ENCODE assay signal across 1 cellular context in genomic region chr4:38415682-38416081, GRCh38.
TF ChIP-seq lines count a peak whose summit lies in the region.

No MANE protein-coding gene starts in this region.

TF ChIP-seq in K562, 482 proteins besides CTCF, POLR2A, EP300 and RAD21:
- TF ChIP-seq, protein P1, sequence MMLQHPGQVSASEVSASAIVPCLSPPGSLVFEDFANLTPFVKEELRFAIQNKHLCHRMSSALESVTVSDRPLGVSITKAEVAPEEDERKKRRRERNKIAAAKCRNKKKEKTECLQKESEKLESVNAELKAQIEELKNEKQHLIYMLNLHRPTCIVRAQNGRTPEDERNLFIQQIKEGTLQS (IDR thresholded peaks at IDR 0.05) = no peak
- TF ChIP-seq, protein P1 (CRISPR knock-in tag; conservative IDR thresholded peaks at IDR 0.05) = no peak
- TF ChIP-seq KDM5B (IDR thresholded peaks at IDR 0.05; ENCODE audit: insufficient replicate concordance, low read depth, low read length) = no peak
- TF ChIP-seq FOXJ3 (CRISPR knock-in tag; IDR thresholded peaks at IDR 0.05) = no peak
- TF ChIP-seq, protein P2, sequence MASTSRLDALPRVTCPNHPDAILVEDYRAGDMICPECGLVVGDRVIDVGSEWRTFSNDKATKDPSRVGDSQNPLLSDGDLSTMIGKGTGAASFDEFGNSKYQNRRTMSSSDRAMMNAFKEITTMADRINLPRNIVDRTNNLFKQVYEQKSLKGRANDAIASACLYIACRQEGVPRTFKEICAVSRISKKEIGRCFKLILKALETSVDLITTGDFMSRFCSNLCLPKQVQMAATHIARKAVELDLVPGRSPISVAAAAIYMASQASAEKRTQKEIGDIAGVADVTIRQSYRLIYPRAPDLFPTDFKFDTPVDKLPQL (IDR thresholded peaks at IDR 0.05; ENCODE audit: extremely low read depth, insufficient read length) = no peak
- TF ChIP-seq MYC (IDR thresholded peaks at IDR 0.05; ENCODE audit: low read depth, low read length) = no peak
- TF ChIP-seq MYC (CRISPR knock-in tag; IDR thresholded peaks at IDR 0.05; ENCODE audit: borderline replicate concordance, low read depth) = no peak
- TF ChIP-seq, protein P3, sequence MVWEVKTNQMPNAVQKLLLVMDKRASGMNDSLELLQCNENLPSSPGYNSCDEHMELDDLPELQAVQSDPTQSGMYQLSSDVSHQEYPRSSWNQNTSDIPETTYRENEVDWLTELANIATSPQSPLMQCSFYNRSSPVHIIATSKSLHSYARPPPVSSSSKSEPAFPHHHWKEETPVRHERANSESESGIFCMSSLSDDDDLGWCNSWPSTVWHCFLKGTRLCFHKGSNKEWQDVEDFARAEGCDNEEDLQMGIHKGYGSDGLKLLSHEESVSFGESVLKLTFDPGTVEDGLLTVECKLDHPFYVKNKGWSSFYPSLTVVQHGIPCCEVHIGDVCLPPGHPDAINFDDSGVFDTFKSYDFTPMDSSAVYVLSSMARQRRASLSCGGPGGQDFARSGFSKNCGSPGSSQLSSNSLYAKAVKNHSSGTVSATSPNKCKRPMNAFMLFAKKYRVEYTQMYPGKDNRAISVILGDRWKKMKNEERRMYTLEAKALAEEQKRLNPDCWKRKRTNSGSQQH (CRISPR knock-in tag; IDR thresholded peaks at IDR 0.05) = no peak
- no peak for TF ChIP-seq POLR2AphosphoS5 (IDR thresholded peaks at IDR 0.05; ENCODE audit: control insufficient read depth, insufficient read depth, low read depth, low read length)
- TF ChIP-seq IRF2 (CRISPR knock-in tag; IDR thresholded peaks at IDR 0.05) = no peak
- no peak for TF ChIP-seq MYNN (IDR thresholded peaks at IDR 0.05)
- no peak for TF ChIP-seq MYNN (CRISPR knock-in tag; IDR thresholded peaks at IDR 0.05)
- no peak for TF ChIP-seq ZNF318 (IDR thresholded peaks at IDR 0.05; ENCODE audit: borderline replicate concordance in 1 of 2, low read depth in 1 of 2)
- TF ChIP-seq ZNF511 (CRISPR knock-in tag; IDR thresholded peaks at IDR 0.05) = no peak
- TF ChIP-seq E2F4 (CRISPR knock-in tag; IDR thresholded peaks at IDR 0.05; ENCODE audit: low read depth) = no peak
- no peak for TF ChIP-seq ELF2 (CRISPR knock-in tag; IDR thresholded peaks at IDR 0.05)
